ENCODE assay signal across 22 cellular contexts in genomic region chr13:28470286-28470685, GRCh38.
"Had no signal": no experiment of that assay in that cellular context is flagged by ENCODE, and none has a peak within 500 bp of the region (broad histone marks: within the 10 kb centered on the region; RNA-seq: fewer than 3 reads in every experiment).

No MANE protein-coding gene starts in this region.

- DNase-seq: activated CD4-positive, alpha-beta T cell treated with anti-CD3 and anti-CD28 coated beads for 4 hours; activated CD8-positive, alpha-beta T cell treated with anti-CD3 and anti-CD28 coated beads for 36 hours; activated gamma-delta T cell; activated naive CD8-positive, alpha-beta T cell treated with anti-CD3 and anti-CD28 coated beads for 36 hours; activated T-cell treated with anti-CD3 and anti-CD28 coated beads, Interleukin-2, amount 50 U/mL, for 72 hours; brain microvascular endothelial cell; cortex of kidney; effector memory CD4-positive, alpha-beta T cell; heart right ventricle; right cardiac atrium; stimulated activated naive CD8-positive, alpha-beta T cell treated with anti-CD3 and anti-CD28 coated beads, Interleukin-15, Interleukin-2, amounts not matched to agents 100 U/mL and 50 U/mL, for 24 hours; T-helper 9 cell; transverse colon had no signal

- H3K4me1 ChIP-seq: gastroesophageal sphincter, prostate gland, vagina had no signal

- H3K27ac ChIP-seq: brain microvascular endothelial cell, epithelial cell of prostate, gastroesophageal sphincter, heart right ventricle, left lung, prostate gland, transverse colon, vagina had no signal

- FAIRE-seq: islet of Langerhans had no signal

- H3K9me3 ChIP-seq: gastroesophageal sphincter, heart right ventricle, left lung, prostate gland, transverse colon, vagina had no signal

- H3K36me3 ChIP-seq: brain microvascular endothelial cell, gastroesophageal sphincter, left lung, prostate gland, transverse colon, vagina had no signal

- H3K4me3 Mint-ChIP-seq: activated CD8-positive, alpha-beta T cell treated with anti-CD3 and anti-CD28 coated beads for 36 hours; activated naive CD8-positive, alpha-beta T cell treated with anti-CD3 and anti-CD28 coated beads for 36 hours; activated T-cell treated with anti-CD3 and anti-CD28 coated beads, Interleukin-2, amount 50 U/mL, for 72 hours; central memory CD8-positive, alpha-beta T cell; memory B cell; nephron had no signal

- H3K27ac Mint-ChIP-seq: activated CD8-positive, alpha-beta T cell treated with anti-CD3 and anti-CD28 coated beads for 36 hours; activated naive CD8-positive, alpha-beta T cell treated with anti-CD3 and anti-CD28 coated beads for 36 hours; activated T-cell treated with anti-CD3 and anti-CD28 coated beads, Interleukin-2, amount 50 U/mL, for 72 hours; memory B cell; nephron had no signal

- ATAC-seq: activated CD8-positive, alpha-beta T cell treated with anti-CD3 and anti-CD28 coated beads for 36 hours; activated T-cell treated with anti-CD3 and anti-CD28 coated beads, Interleukin-2, amount 50 U/mL, for 72 hours; gastroesophageal sphincter; left lung; stimulated activated naive CD8-positive, alpha-beta T cell treated with anti-CD3 and anti-CD28 coated beads, Interleukin-15, Interleukin-2, amounts not matched to agents 100 U/mL and 50 U/mL, for 24 hours had no signal

- H3K27me3 ChIP-seq: brain microvascular endothelial cell, left lung, transverse colon, vagina had no signal

- H3K4me1 Mint-ChIP-seq: activated naive CD8-positive, alpha-beta T cell treated with anti-CD3 and anti-CD28 coated beads for 36 hours; central memory CD8-positive, alpha-beta T cell; memory B cell; nephron had no signal

- H3K36me3 Mint-ChIP-seq: activated naive CD8-positive, alpha-beta T cell treated with anti-CD3 and anti-CD28 coated beads for 36 hours; memory B cell had no signal

- H3K9me3 Mint-ChIP-seq: activated CD8-positive, alpha-beta T cell treated with anti-CD3 and anti-CD28 coated beads for 36 hours; central memory CD8-positive, alpha-beta T cell; memory B cell; nephron had no signal

- H3K4me3 ChIP-seq: gastroesophageal sphincter, heart right ventricle, left lung, prostate gland, transverse colon, vagina had no signal

- H3K27me3 Mint-ChIP-seq: activated CD8-positive, alpha-beta T cell treated with anti-CD3 and anti-CD28 coated beads for 36 hours; activated naive CD8-positive, alpha-beta T cell treated with anti-CD3 and anti-CD28 coated beads for 36 hours had no signal
